1 cellular context compared by ENCODE assay signal in the genomic region with DNA sequence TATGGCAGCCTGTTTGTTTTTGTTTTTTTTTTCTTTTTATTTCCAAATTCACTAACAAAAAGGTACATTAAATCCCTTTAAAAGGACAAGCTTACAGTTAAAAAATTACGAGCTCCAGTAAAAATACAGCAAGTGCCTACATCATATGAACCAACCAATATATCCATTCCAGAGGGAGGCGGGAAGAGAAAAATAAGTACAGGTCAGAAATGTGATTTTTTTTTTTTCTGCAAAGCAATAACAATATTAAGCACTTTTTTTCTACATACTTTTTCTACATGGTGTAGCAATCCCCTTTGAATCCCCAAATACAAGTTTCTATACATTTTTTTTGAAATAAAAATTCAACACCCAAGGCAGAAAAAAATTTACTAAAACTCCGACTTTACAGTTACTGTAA.
TF ChIP-seq lines count a peak whose summit lies in the region.

No MANE protein-coding gene starts in this region.

TF ChIP-seq in HepG2, 621 proteins besides CTCF, POLR2A, EP300 and RAD21:
- TF ChIP-seq EZH2 (conservative IDR thresholded peaks at IDR 0.05; ENCODE audit: low read depth, low read length): peak; percentile 53; the same call in 1 of the 2 replicates
- no peak for TF ChIP-seq ZFAT (CRISPR knock-in tag; conservative IDR thresholded peaks at IDR 0.05)
- 0 out of 2 replicates have a peak, but pooled peaks have one; percentile 70 for TF ChIP-seq CBX2 (IDR thresholded peaks at IDR 0.05; ENCODE audit: low read depth, low read length)
- TF ChIP-seq CBX2 (CRISPR knock-in tag; IDR thresholded peaks at IDR 0.05; ENCODE audit: low read depth): no peak
- TF ChIP-seq, protein P1, sequence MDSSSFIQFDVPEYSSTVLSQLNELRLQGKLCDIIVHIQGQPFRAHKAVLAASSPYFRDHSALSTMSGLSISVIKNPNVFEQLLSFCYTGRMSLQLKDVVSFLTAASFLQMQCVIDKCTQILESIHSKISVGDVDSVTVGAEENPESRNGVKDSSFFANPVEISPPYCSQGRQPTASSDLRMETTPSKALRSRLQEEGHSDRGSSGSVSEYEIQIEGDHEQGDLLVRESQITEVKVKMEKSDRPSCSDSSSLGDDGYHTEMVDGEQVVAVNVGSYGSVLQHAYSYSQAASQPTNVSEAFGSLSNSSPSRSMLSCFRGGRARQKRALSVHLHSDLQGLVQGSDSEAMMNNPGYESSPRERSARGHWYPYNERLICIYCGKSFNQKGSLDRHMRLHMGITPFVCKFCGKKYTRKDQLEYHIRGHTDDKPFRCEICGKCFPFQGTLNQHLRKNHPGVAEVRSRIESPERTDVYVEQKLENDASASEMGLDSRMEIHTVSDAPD (CRISPR knock-in tag; IDR thresholded peaks at IDR 0.05): no peak
